7 cellular contexts compared by ENCODE assay signal in the genomic region with DNA sequence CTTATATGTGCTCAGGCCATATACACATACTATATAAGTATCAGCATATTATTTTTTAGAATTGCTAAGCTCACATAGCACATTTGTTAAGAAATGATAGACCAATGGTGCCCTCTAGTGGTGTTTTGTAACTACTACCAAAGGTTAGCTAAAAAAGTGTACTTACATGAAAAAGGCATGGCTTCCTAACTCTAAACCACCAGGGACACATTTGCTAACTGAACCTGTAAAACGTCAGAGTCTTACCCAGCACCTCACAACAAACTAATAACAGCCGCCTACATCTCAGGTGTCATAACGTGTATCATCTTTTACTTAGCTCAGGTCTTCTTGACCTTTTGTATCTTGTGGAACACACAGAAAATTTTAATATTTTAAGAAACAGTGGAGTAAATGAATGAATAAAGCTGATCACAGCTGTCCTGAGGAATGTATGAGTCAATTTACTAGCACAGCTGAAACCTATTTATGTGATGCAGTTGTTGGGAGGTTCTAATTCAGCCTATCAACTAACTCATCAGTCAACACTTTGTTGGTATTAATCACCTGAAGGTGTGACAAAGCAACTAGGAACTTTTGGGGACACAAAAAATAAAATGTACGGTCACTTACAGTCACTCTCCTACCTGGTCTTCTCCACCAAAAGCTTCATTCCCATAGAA.
DNase-seq lines count a peak whose midpoint lies in the region; ATAC-seq and TF ChIP-seq lines count a peak whose summit lies in the region.

No MANE protein-coding gene starts in this region.

- 21% methylated on average over 4 of the region's 4 CpGs for WGBS in suprapubic skin

- H3K27me3 ChIP-seq in ascending aorta (no peaks in the 10 kb centered on the region), suprapubic skin (no peaks in the 10 kb centered on the region)

- no peak for TF ChIP-seq EP300 in suprapubic skin (IDR thresholded peaks at IDR 0.05)

- H3K4me1 ChIP-seq in ascending aorta (no peaks in the 10 kb centered on the region), suprapubic skin (peaks cover 8% of the 10 kb centered on the region)

- intact Hi-C loops in ascending aorta (cut with DNase I): loop anchor here (5.0 kb wide), 1 partner anchor 710 kb away; no protein-coding TSS in a partner anchor

- TF ChIP-seq CTCF in ascending aorta (IDR thresholded peaks at IDR 0.05) (peak; percentile 17 to 64 (median 46)), suprapubic skin (IDR thresholded peaks at IDR 0.05) (peak; percentile 41 to 43)

- ATAC-seq in GM21423 (IDR thresholded peaks at IDR 0.05; ENCODE audit: unreplicated experiment): peak; percentile 96
- peak; percentile 91 for ATAC-seq in HG03575 (IDR thresholded peaks at IDR 0.05; ENCODE audit: extremely low read depth, insufficient number of reproducible peaks, low FRiP score, unreplicated experiment)

- H3K4me3 ChIP-seq in ascending aorta (no peak overlapping the region), suprapubic skin (no peak overlapping the region)

- no peak overlapping the region for H3K27ac ChIP-seq in ascending aorta
- no peak overlapping the region for H3K27ac ChIP-seq in suprapubic skin

- DNase-seq in GF-D8 (lab: John Stamatoyannopoulos, UW) (peak; percentile 26), NCI-H524 (lab: John Stamatoyannopoulos, UW) (peak; percentile 78 to 90), ascending aorta (ENCODE audit: low spot score in 2 of 2) (no peak), iPS-NIHi7 (ENCODE audit: extremely low spot score) (peak; percentile 67), suprapubic skin (ENCODE audit: low spot score in 2 of 2) (no peak)

- no peak for TF ChIP-seq POLR2A in suprapubic skin (IDR thresholded peaks at IDR 0.05)

- no peaks in the 10 kb centered on the region for H3K36me3 ChIP-seq in ascending aorta
- no peaks in the 10 kb centered on the region for H3K36me3 ChIP-seq in suprapubic skin

- H3K9me3 ChIP-seq in ascending aorta (no peaks in the 10 kb centered on the region), suprapubic skin (no peaks in the 10 kb centered on the region)

Comparison
In these comparisons a context has a peak if more than half of its experiments do, and no peak if none do; other contexts are left out.
1. DNase-seq: peak in GF-D8 (single experiment), NCI-H524 (2 of 2) and iPS-NIHi7 (single experiment); none in ascending aorta (0 of 2) and suprapubic skin (0 of 2).